In genomic region chr3:197154-197855, GRCh38 we compare ENCODE assay signal across 9 cellular contexts. TPM values are rescaled to one million over a fixed set of nuclear protein-coding genes. Genes with fewer than 3 reads are reported as not detected.
DNase-seq lines count a peak whose midpoint lies in the region; ATAC-seq and TF ChIP-seq lines count a peak whose summit lies in the region.
"Had no signal": no experiment of that assay in that cellular context is flagged by ENCODE, and none has a peak within 500 bp of the region (broad histone marks: within the 10 kb centered on the region; RNA-seq: fewer than 3 reads in every experiment).

No MANE protein-coding gene starts in this region.

- no peaks in the 10 kb centered on the region for H3K27me3 ChIP-seq in PC-9 (ENCODE audit: insufficient read depth, low read depth)

- H3K9me2 ChIP-seq in PC-9 (ENCODE audit: insufficient read depth): no peaks in the 10 kb centered on the region

- no peak overlapping the region for H2AFZ ChIP-seq in PC-9

- POLR2A ChIA-PET in activated CD4-positive, alpha-beta T cell treated with anti-CD3 and anti-CD28 coated beads for 36 hours (lab: Charles Lee): no interaction called here
- POLR2A ChIA-PET in PC-9 (lab: Charles Lee; ENCODE audit: unreplicated experiment): no interaction called here

- H3K4me1 ChIP-seq in PC-9 (replicated peaks; ENCODE audit: insufficient read depth): no peaks in the 10 kb centered on the region

- no peak overlapping the region for H3K27ac ChIP-seq in PC-9

- H3K79me2 ChIP-seq in PC-9 (ENCODE audit: low read depth): no peaks in the 10 kb centered on the region

- CTCF ChIA-PET in Calu3 (lab: Charles Lee): interaction anchor here (1.1 kb wide), 1 partner anchor 157 kb away, joined by 4 read pairs; no protein-coding TSS in a partner anchor
- CTCF ChIA-PET in activated CD4-positive, alpha-beta T cell treated with anti-CD3 and anti-CD28 coated beads for 36 hours (lab: Charles Lee): no interaction called here
- CTCF ChIA-PET in PC-9 (lab: Charles Lee): no interaction called here

- H3K9me3 ChIP-seq in PC-9 (ENCODE audit: insufficient read depth, low read depth): no peaks in the 10 kb centered on the region

- H3K4me1 Mint-ChIP-seq in Calu3 (ENCODE audit: low read depth, unreplicated experiment): peaks cover 7% of the 10 kb centered on the region
- H3K4me1 Mint-ChIP-seq in neural crest cell: peaks cover 6% of the 10 kb centered on the region
- H3K4me1 Mint-ChIP-seq in activated CD4-positive, alpha-beta T cell treated with anti-CD3 and anti-CD28 coated beads for 36 hours: peaks cover 5% of the 10 kb centered on the region

- DNase-seq in Calu3: peak; percentile 30
- peak; percentile 79 for DNase-seq in ecto neural progenitor cell (ENCODE audit: low spot score)
- peak; percentile 13 for DNase-seq in neural crest cell (ENCODE audit: low read depth, low spot score)
- DNase-seq in activated T-cell treated with anti-CD3 and anti-CD28 coated beads, Interleukin-2, amount 50 U/mL, for 1 hour: no peak
- no peak for DNase-seq in activated CD4-positive, alpha-beta T cell treated with anti-CD3 and anti-CD28 coated beads for 36 hours
- DNase-seq in PC-9: no peak
- no peak for DNase-seq in central memory CD4-positive, alpha-beta T cell

- H3K27me3 Mint-ChIP-seq in Calu3 (ENCODE audit: unreplicated experiment) (peaks cover 27% of the 10 kb centered on the region), neural crest cell (ENCODE audit: low read depth) (peaks cover 84% of the 10 kb centered on the region)
- H3K27me3 Mint-ChIP-seq in activated CD4-positive, alpha-beta T cell treated with anti-CD3 and anti-CD28 coated beads for 36 hours: peaks cover 25% of the 10 kb centered on the region

- BruUV-seq in Calu3 (replicated peaks; lab: Mats Ljungman, UMichigan) (no TSS peak), PC-9 (replicated peaks; lab: Mats Ljungman, UMichigan) (no TSS peak)

- H4K20me1 ChIP-seq in PC-9 (ENCODE audit: insufficient read depth): no peaks in the 10 kb centered on the region

- peaks cover 12% of the 10 kb centered on the region for H3K36me3 Mint-ChIP-seq in Calu3 (ENCODE audit: insufficient read depth, unreplicated experiment)
- no peaks in the 10 kb centered on the region for H3K36me3 Mint-ChIP-seq in neural crest cell (ENCODE audit: low read depth)
- H3K36me3 Mint-ChIP-seq in activated CD4-positive, alpha-beta T cell treated with anti-CD3 and anti-CD28 coated beads for 36 hours (ENCODE audit: low read depth): no peaks in the 10 kb centered on the region
- H3K36me3 Mint-ChIP-seq: activated naive CD8-positive, alpha-beta T cell had no signal

- no peaks in the 10 kb centered on the region for H3F3A ChIP-seq in PC-9 (ENCODE audit: insufficient read depth, low read depth)

- peak; percentile 30 for ATAC-seq in HG02642 (IDR thresholded peaks at IDR 0.05; ENCODE audit: poor library complexity, unreplicated experiment)
- no peak for ATAC-seq in activated CD4-positive, alpha-beta T cell treated with anti-CD3 and anti-CD28 coated beads for 36 hours

- no peak overlapping the region for H3K4me2 ChIP-seq in PC-9

- H3K36me3 ChIP-seq in PC-9 (ENCODE audit: low read depth): no peaks in the 10 kb centered on the region

- intact Hi-C loops in Calu3 (cut with micrococcal nuclease; ENCODE audit: unreplicated experiment): no loop called here
- intact Hi-C loops in activated CD4-positive, alpha-beta T cell treated with anti-CD3 and anti-CD28 coated beads for 36 hours (cut with DNase I, micrococcal nuclease): no loop called here
- intact Hi-C loops in PC-9 (cut with micrococcal nuclease; ENCODE audit: unreplicated experiment): no loop called here

- H3K4me3 Mint-ChIP-seq in Calu3 (ENCODE audit: low read depth, unreplicated experiment) (peak overlapping the region; percentile 68), neural crest cell (peak overlapping the region; percentile 75)
- no peak overlapping the region for H3K4me3 Mint-ChIP-seq in activated CD4-positive, alpha-beta T cell treated with anti-CD3 and anti-CD28 coated beads for 36 hours

- H3K27ac Mint-ChIP-seq in Calu3 (ENCODE audit: unreplicated experiment) (no peak overlapping the region), neural crest cell (ENCODE audit: unreplicated experiment) (no peak overlapping the region)
- no peak overlapping the region for H3K27ac Mint-ChIP-seq in activated CD4-positive, alpha-beta T cell treated with anti-CD3 and anti-CD28 coated beads for 36 hours
- H3K27ac Mint-ChIP-seq: activated naive CD8-positive, alpha-beta T cell had no signal

- H3K9me3 Mint-ChIP-seq in Calu3 (ENCODE audit: low read depth, unreplicated experiment): no peaks in the 10 kb centered on the region
- no peaks in the 10 kb centered on the region for H3K9me3 Mint-ChIP-seq in neural crest cell
- no peaks in the 10 kb centered on the region for H3K9me3 Mint-ChIP-seq in activated CD4-positive, alpha-beta T cell treated with anti-CD3 and anti-CD28 coated beads for 36 hours (ENCODE audit: low read depth)

- no peak overlapping the region for H3K4me3 ChIP-seq in PC-9

- no peak for TF ChIP-seq CTCF in Calu3 (IDR thresholded peaks at IDR 0.05; ENCODE audit: unreplicated experiment)
- no peak for TF ChIP-seq CTCF in neural crest cell (conservative IDR thresholded peaks at IDR 0.05)
- TF ChIP-seq CTCF in PC-9 (conservative IDR thresholded peaks at IDR 0.05): no peak

RNA-seq across cellular contexts. Expression of gene CHL1, which starts 0.7 kb away (rescaled TPM):
- total RNA-seq in Calu3 (2022): 0.73 and 1.0 TPM in 2 replicates
- total RNA-seq in neural crest cell: 0.14 and 0.44 TPM in 2 replicates
- total RNA-seq in activated CD4-positive, alpha-beta T cell treated with anti-CD3 and anti-CD28 coated beads for 36 hours: not detected
- total RNA-seq in PC-9 (2021): not detected in 2 replicates

Comparison
In these comparisons a context has a peak if more than half of its experiments do, and no peak if none do; other contexts are left out.
1. DNase-seq: peak in Calu3 (single experiment), ecto neural progenitor cell (single experiment) and neural crest cell (single experiment); none in activated T-cell treated with anti-CD3 and anti-CD28 coated beads, Interleukin-2, amount 50 U/mL, for 1 hour (single experiment), activated CD4-positive, alpha-beta T cell treated with anti-CD3 and anti-CD28 coated beads for 36 hours (single experiment), PC-9 (0 of 2) and central memory CD4-positive, alpha-beta T cell (single experiment).